1 cellular context compared by ENCODE assay signal in genomic region chr2:129957891-129958290, GRCh38.
TF ChIP-seq lines count a peak whose summit lies in the region.

No MANE protein-coding gene starts in this region.

TF ChIP-seq in H1, 55 proteins besides CTCF, POLR2A, EP300 and RAD21 (continued from another document):
- TF ChIP-seq CHD7 (IDR thresholded peaks at IDR 0.05; ENCODE audit: insufficient replicate concordance, low read length) = no peak
